In the genomic region with DNA sequence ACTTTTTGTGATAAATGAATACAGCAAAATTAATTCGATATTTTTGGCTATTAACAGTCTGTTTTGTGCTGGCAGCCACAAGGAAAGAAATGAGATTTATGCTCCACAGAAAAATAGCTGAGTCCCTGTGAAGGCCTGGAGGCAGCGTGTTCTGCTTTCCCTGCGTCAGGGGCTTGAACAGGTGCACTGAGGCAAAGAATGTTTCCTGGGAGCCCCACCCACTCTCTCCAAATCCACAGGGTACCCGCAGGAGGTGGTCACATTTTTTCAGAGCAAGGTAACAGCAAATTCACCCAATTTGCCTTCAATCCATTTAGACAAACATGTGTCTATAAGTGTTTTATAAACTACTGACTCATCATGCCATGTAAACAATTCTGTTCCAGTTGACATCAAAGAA, we compare ENCODE assay signal across 1 cellular context.
TF ChIP-seq lines count a peak whose summit lies in the region.

No MANE protein-coding gene starts in this region.

TF ChIP-seq in H1, 55 proteins besides CTCF, POLR2A, EP300 and RAD21 (continued from another document):
- no peak for TF ChIP-seq GTF2F1 (IDR thresholded peaks at IDR 0.05; ENCODE audit: borderline replicate concordance, low read depth, low read length)
- no peak for TF ChIP-seq HDAC2 (IDR thresholded peaks at IDR 0.05; ENCODE audit: borderline replicate concordance in 1 of 2, low read depth in 2 of 2, low read length in 2 of 2)
- no peak for TF ChIP-seq EGR1 (IDR thresholded peaks at IDR 0.05; ENCODE audit: borderline replicate concordance, low read depth, low read length)
- TF ChIP-seq TAF1 (IDR thresholded peaks at IDR 0.05; ENCODE audit: low read depth, low read length), result no peak
- TF ChIP-seq SUZ12 (IDR thresholded peaks at IDR 0.05; ENCODE audit: low read length), result no peak
- TF ChIP-seq PHF8 (conservative IDR thresholded peaks at IDR 0.05; ENCODE audit: low read depth, low read length), result no peak
- TF ChIP-seq CHD2 (IDR thresholded peaks at IDR 0.05; ENCODE audit: low read length), result no peak
- TF ChIP-seq ZNF274 (IDR thresholded peaks at IDR 0.05; ENCODE audit: borderline replicate concordance, extremely low read depth, low read length), result no peak
- no peak for TF ChIP-seq TBP (IDR thresholded peaks at IDR 0.05; ENCODE audit: low read depth, low read length)
